23 cellular contexts compared by ENCODE assay signal in genomic region chr13:85334187-85334586, GRCh38.
"Had no signal": no experiment of that assay in that cellular context is flagged by ENCODE, and none has a peak within 500 bp of the region (broad histone marks: within the 10 kb centered on the region; RNA-seq: fewer than 3 reads in every experiment).

No MANE protein-coding gene starts in this region.

- H3K36me3 Mint-ChIP-seq: immature natural killer cell; mesothelial cell of epicardium; naive B cell; stimulated activated naive B cell treated with anti-CD40 and anti-IgM and Interleukin-4, amounts not matched to agents 10 μg/mL and 1 μg/mL and 100 μg/mL, for 72 hours had no signal

- H3K4me3 Mint-ChIP-seq: immature natural killer cell; mesothelial cell of epicardium; naive B cell; natural killer cell; nephron progenitor cell; stimulated activated naive B cell treated with anti-CD40 and anti-IgM and Interleukin-4, amounts not matched to agents 10 μg/mL and 1 μg/mL and 100 μg/mL, for 72 hours had no signal

- ATAC-seq: natural killer cell; right lobe of liver; stimulated activated naive B cell treated with anti-CD40 and anti-IgM and Interleukin-4, amounts not matched to agents 10 μg/mL and 1 μg/mL and 100 μg/mL, for 72 hours; stimulated activated naive CD8-positive, alpha-beta T cell treated with anti-CD3 and anti-CD28 coated beads, Interleukin-15, Interleukin-2, amounts not matched to agents 100 U/mL and 50 U/mL, for 24 hours had no signal

- DNase-seq: hypothalamus; immature natural killer cell; islet precursor cell; left ventricle myocardium inferior; mesendoderm; naive B cell; natural killer cell; nephron progenitor cell; ovary; right lobe of liver; stimulated activated CD4-positive, alpha-beta T cell treated with anti-CD3 and anti-CD28 coated beads, Interleukin-12 subunit alpha, Interleukin-12 subunit beta, amount 100 ng/mL, for 4 hours; stimulated activated CD4-positive, alpha-beta T cell treated with anti-CD3 and anti-CD28 coated beads, Interleukin-15, amount 100 ng/mL, for 24 hours; stimulated activated CD4-positive, alpha-beta T cell treated with anti-CD3 and anti-CD28 coated beads, Interleukin-2, amount 100 ng/mL, for 24 hours; stimulated activated CD4-positive, alpha-beta T cell treated with anti-CD3 and anti-CD28 coated beads, Interleukin-4, amount 100 ng/mL, for 1 hour; stimulated activated naive B cell treated with anti-CD40 and anti-IgM and Interleukin-4, amounts not matched to agents 10 μg/mL and 1 μg/mL and 100 μg/mL, for 72 hours; stimulated activated naive CD8-positive, alpha-beta T cell treated with anti-CD3 and anti-CD28 coated beads, Interleukin-15, Interleukin-2, amounts not matched to agents 100 U/mL and 50 U/mL, for 24 hours; stomach; testis; thyroid gland; transverse colon; upper lobe of left lung had no signal

- H3K9me3 Mint-ChIP-seq: stimulated activated naive B cell treated with anti-CD40 and anti-IgM and Interleukin-4, amounts not matched to agents 10 μg/mL and 1 μg/mL and 100 μg/mL, for 72 hours had no signal

- H3K27me3 Mint-ChIP-seq: naive B cell; progenitor cell of endocrine pancreas; stimulated activated naive B cell treated with anti-CD40 and anti-IgM and Interleukin-4, amounts not matched to agents 10 μg/mL and 1 μg/mL and 100 μg/mL, for 72 hours had no signal

- H3K27ac Mint-ChIP-seq: immature natural killer cell; mesothelial cell of epicardium; naive B cell; natural killer cell; nephron progenitor cell; progenitor cell of endocrine pancreas; stimulated activated naive B cell treated with anti-CD40 and anti-IgM and Interleukin-4, amounts not matched to agents 10 μg/mL and 1 μg/mL and 100 μg/mL, for 72 hours had no signal

- H3K4me1 Mint-ChIP-seq: immature natural killer cell; mesothelial cell of epicardium; naive B cell; natural killer cell; nephron progenitor cell; stimulated activated naive B cell treated with anti-CD40 and anti-IgM and Interleukin-4, amounts not matched to agents 10 μg/mL and 1 μg/mL and 100 μg/mL, for 72 hours had no signal
